ENCODE assay signal across 1 cellular context in the genomic region with DNA sequence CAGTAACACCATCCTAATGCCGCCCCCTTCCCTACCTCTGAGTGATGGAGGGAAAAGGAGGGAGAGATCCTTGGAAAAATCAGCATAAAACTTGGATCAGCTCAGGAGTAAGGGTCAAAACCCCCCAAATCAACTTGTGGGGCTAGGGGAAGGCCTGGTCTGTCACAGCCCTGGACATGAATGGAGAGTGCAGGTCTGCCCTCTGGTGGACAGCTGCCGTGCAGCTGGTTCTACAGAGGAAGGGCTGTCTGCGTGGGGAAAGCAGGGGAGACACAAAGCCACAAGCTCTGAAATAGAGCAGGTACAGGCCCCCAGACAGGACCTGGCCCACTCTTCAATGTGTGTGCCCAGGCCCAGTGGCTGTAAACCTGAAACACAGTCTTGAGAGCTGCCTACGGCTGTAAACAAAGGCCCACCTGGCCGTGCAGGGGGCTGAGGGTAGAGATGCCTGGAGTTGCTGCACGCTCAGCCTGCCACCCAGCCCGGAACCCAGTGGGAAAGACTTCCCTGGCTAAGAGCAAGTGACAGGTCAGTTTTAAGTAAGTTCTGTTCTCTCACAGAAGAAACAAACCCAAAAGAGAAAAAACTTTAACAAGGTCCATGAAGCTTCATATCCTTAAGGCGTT.
A peak's percentile ranks its signal among the peaks of the same experiment; 100 is the strongest.
TF ChIP-seq lines count a peak whose summit lies in the region.

No MANE protein-coding gene starts in this region.

TF ChIP-seq in IMR-90, 13 proteins besides CTCF, POLR2A, EP300 and RAD21:
- TF ChIP-seq SMC3 (IDR thresholded peaks at IDR 0.05; ENCODE audit: low read depth, low read length) (peak; percentile 73), RFX5 (IDR thresholded peaks at IDR 0.05; ENCODE audit: low read depth, low read length) (no peak)
